ENCODE assay signal across 9 cellular contexts in the genomic region with DNA sequence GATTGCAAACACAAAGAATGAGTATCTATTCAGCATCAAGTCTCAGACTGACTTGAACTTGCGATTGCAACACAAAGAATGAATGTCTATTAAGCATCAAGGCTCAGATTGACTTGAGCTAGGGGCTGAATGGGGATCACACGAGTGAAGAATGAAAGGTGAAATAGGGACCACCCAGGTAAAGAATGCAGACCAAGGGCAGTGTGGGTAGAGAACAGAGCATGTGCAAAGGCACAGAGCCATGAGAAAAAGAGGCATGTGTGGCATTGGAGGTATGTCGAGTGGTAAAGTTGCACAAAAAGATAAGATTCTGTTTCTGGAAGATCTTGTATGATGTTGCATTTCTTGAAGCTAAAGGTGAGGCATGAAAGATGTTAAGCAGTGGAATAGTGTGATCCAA.
"Had no signal": no experiment of that assay in that cellular context is flagged by ENCODE, and none has a peak within 500 bp of the region (broad histone marks: within the 10 kb centered on the region; RNA-seq: fewer than 3 reads in every experiment).

No MANE protein-coding gene starts in this region.

- H3K4me1 Mint-ChIP-seq: IgD-negative memory B cell had no signal

- H3K9me3 Mint-ChIP-seq: IgD-negative memory B cell had no signal

- H3K27ac Mint-ChIP-seq: IgD-negative memory B cell had no signal

- H3K4me3 ChIP-seq: K562 had no signal

- H3K36me3 Mint-ChIP-seq: IgD-negative memory B cell had no signal

- FAIRE-seq: HepG2, HTR-8/SVneo, K562 had no signal

- H3K27me3 Mint-ChIP-seq: IgD-negative memory B cell had no signal

- DNase-seq: IMR-90, KBM-7, KG1 had no signal

- H3K4me3 Mint-ChIP-seq: IgD-negative memory B cell had no signal

- H3K9ac ChIP-seq: KMS-11 had no signal

- ATAC-seq: HepG2, K562 had no signal

- H3K27ac ChIP-seq: HL-60, KMS-11 had no signal

- H3K4me2 ChIP-seq: KMS-11 had no signal
